18 cellular contexts compared by ENCODE assay signal in the genomic region with DNA sequence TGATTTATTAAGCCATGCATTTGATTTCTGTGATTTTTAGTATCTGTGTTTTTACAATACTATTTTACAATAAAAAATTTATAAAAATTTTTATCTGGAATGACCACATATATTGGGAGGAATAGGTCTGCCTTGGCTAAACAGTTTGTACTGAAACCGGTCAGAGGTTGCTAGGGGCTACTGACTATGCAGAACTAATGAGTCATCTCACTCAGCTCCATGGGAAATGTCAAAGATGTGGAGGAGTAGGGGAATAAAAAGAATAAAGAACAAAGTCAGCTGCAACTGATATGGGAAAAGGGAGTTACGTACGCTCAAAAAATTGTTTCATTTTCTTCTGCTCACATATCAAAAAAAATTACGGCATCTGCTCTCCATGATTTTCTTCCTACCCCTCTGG. TPM values are rescaled to one million over a fixed set of nuclear protein-coding genes. Genes with fewer than 3 reads are reported as not detected.
DNase-seq lines count a peak whose midpoint lies in the region; TF ChIP-seq lines count a peak whose summit lies in the region.
"Had no signal": no experiment of that assay in that cellular context is flagged by ENCODE, and none has a peak within 500 bp of the region (broad histone marks: within the 10 kb centered on the region; RNA-seq: fewer than 3 reads in every experiment).

No MANE protein-coding gene starts in this region.

- no peaks in the 10 kb centered on the region for H3F3A ChIP-seq in GM23248 (ENCODE audit: insufficient read depth)

- H3K9me2 ChIP-seq in GM23248 (ENCODE audit: insufficient read depth): no peaks in the 10 kb centered on the region

- no peak for TF ChIP-seq CTCF in fibroblast of villous mesenchyme (IDR thresholded peaks at IDR 0.05; ENCODE audit: insufficient read depth, low read depth, low read length)
- no peak for TF ChIP-seq CTCF in GM13977 (IDR thresholded peaks at IDR 0.05; ENCODE audit: extremely low read depth, insufficient read depth, missing control alignments)

- no peaks in the 10 kb centered on the region; the same call in 1 of the 2 replicates for H3K27me3 ChIP-seq in GM23248 (replicated peaks; ENCODE audit: insufficient read depth)

- no peak overlapping the region for H2AFZ ChIP-seq in GM23248

- no peak overlapping the region for H3K27ac ChIP-seq in GM23248
- H3K27ac ChIP-seq: HL-60 had no signal

- no peaks in the 10 kb centered on the region for H4K20me1 ChIP-seq in GM23248 (ENCODE audit: insufficient read depth)

- DNase-seq in GM23248: peak; percentile 39
- DNase-seq in amniotic epithelial cell (ENCODE audit: low read depth): peak; percentile 90
- DNase-seq in fibroblast of villous mesenchyme (ENCODE audit: low read depth): peak; percentile 64
- DNase-seq in pulmonary artery endothelial cell (ENCODE audit: low read depth, low spot score): peak; percentile 50
- DNase-seq in activated T-cell treated with anti-CD3 and anti-CD28 coated beads, Interleukin-2, amount 50 U/mL, for 1 hour: no peak
- DNase-seq in stimulated activated CD4-positive, alpha-beta T cell treated with anti-CD3 and anti-CD28 coated beads, Interleukin-2, amount 100 ng/mL, for 48 hours: no peak
- DNase-seq in GM13977 (ENCODE audit: low spot score): no peak
- no peak for DNase-seq in NOMO-1 (lab: John Stamatoyannopoulos, UW; ENCODE audit: unreplicated experiment in 2 of 2)
- DNase-seq: activated CD4-positive, alpha-beta memory T cell treated with anti-CD3 and anti-CD28 coated beads, Interleukin-2, amount 10 ng/mL, durations not matched to agents 7 days and 5 days; DMS153; hypothalamus; NCI-H1930; NCI-H748 treated with DMSO at 0.1 percent for 48 hours; occipital lobe; SIG-M5; T1000 had no signal

- H3K4me1 ChIP-seq in GM23248 (ENCODE audit: insufficient read depth): no peaks in the 10 kb centered on the region

- no peaks in the 10 kb centered on the region for H3K79me2 ChIP-seq in GM23248 (ENCODE audit: insufficient read depth)

- WGBS in GM23248 (ENCODE audit: low coverage in 1 of 2, low lambda C conversion rate in 2 of 2, missing lambda C conversion rate in 2 of 2), 2 experiments: 36 to 42% methylated on average over 4 of the region's 4 CpGs

- no peak overlapping the region for H3K9ac ChIP-seq in GM23248

- no peak overlapping the region for H3K4me2 ChIP-seq in GM23248 (ENCODE audit: unreplicated experiment)

- H3K4me3 ChIP-seq in GM23248 (no peak overlapping the region), fibroblast of villous mesenchyme (ENCODE audit: low read depth, low read length) (no peak overlapping the region)
- H3K4me3 ChIP-seq: lung had no signal

- H3K36me3 ChIP-seq in GM23248 (ENCODE audit: low read depth): no peaks in the 10 kb centered on the region

- no peaks in the 10 kb centered on the region for H3K9me3 ChIP-seq in GM23248 (ENCODE audit: low read depth)

- in situ Hi-C loops in GM23248 (cut with MboI): no loop called here
- in situ Hi-C loops in GM13977 (cut with MboI; ENCODE audit: low pct_unique_long_range_greater_than_20kb, low sequenced_read_pairs, unreplicated experiment): no loop called here

RNA-seq across cellular contexts. Expression of gene TMEM163, which starts 8.6 kb away (rescaled TPM):
- total RNA-seq in GM23248 (2014; rRNA removed; shearing (Covaris generic)): not detected in 2 replicates
- not detected in 2 replicates for polyA plus RNA-seq in GM23248 (2016; fragmentation: Nextera tagmentation; extraction: Ambion mirVana)
- total RNA-seq in fibroblast of villous mesenchyme: not detected in 2 replicates
- total RNA-seq in pulmonary artery endothelial cell: 0.81 and 2.2 TPM in 2 replicates

Comparison
In these comparisons a context has a peak if more than half of its experiments do, and no peak if none do; other contexts are left out.
1. DNase-seq: peak in GM23248 (single experiment), amniotic epithelial cell (single experiment), fibroblast of villous mesenchyme (single experiment) and pulmonary artery endothelial cell (single experiment); none in activated T-cell treated with anti-CD3 and anti-CD28 coated beads, Interleukin-2, amount 50 U/mL, for 1 hour (single experiment), stimulated activated CD4-positive, alpha-beta T cell treated with anti-CD3 and anti-CD28 coated beads, Interleukin-2, amount 100 ng/mL, for 48 hours (0 of 2), GM13977 (single experiment) and NOMO-1 (0 of 2).